Comparison of ENCODE assay signal across 8 cellular contexts in genomic region chr15:66789029-66790025, GRCh38.
DNase-seq lines count a peak whose midpoint lies in the region; ATAC-seq, FAIRE-seq and TF ChIP-seq lines count a peak whose summit lies in the region.

No MANE protein-coding gene starts in this region.

- ATAC-seq in HG02840 (IDR thresholded peaks at IDR 0.05; ENCODE audit: low FRiP score, unreplicated experiment) = no peak
- no peak for ATAC-seq in GM21529 (IDR thresholded peaks at IDR 0.05; ENCODE audit: unreplicated experiment)

- peak; percentile 65 for TF ChIP-seq CTCF in AG04449 (IDR thresholded peaks at IDR 0.05; ENCODE audit: insufficient read depth, low read length, missing control alignments)
- TF ChIP-seq CTCF in astrocyte of the cerebellum (IDR thresholded peaks at IDR 0.05; ENCODE audit: low read depth, low read length, missing control alignments) = peak; percentile 73
- TF ChIP-seq CTCF in kidney (IDR thresholded peaks at IDR 0.05; ENCODE audit: borderline replicate concordance, extremely low read depth, insufficient read depth) = peak; percentile 38

- DNase-seq in AG04449 (ENCODE audit: low read depth, low spot score) = no peak
- peak; percentile 42 for DNase-seq in HT1080 (ENCODE audit: low read depth)
- no peak for DNase-seq in astrocyte of the cerebellum (ENCODE audit: low read depth)
- peak; percentile 75 for DNase-seq in kidney
- no peak for DNase-seq in NCI-H748 treated with DMSO at 0.1 percent for 48 hours (lab: John Stamatoyannopoulos, UW)
- no peak for DNase-seq in GOT3 (lab: John Stamatoyannopoulos, UW)

- peaks cover 2 to 3% of the 10 kb centered on the region in 2 donors for H3K4me1 ChIP-seq in kidney (ENCODE audit: control insufficient read depth in 1 of 2, insufficient read depth in 1 of 2, low read depth in 1 of 2, low read length in 2 of 2)

- FAIRE-seq in kidney (lab: Jason Lieb, UNC) = no peak

- H3K9me3 ChIP-seq in kidney (ENCODE audit: control insufficient read depth in 1 of 2, low read length in 2 of 2) = no peaks in the 10 kb centered on the region

- in situ Hi-C loops in astrocyte of the cerebellum (cut with HindIII; ENCODE audit: low sequenced_read_pairs) = loop anchor here (5.0 kb wide), 2 partner anchors 58 to 67 kb away; no protein-coding TSS in a partner anchor

- no peak overlapping the region for H3K27ac ChIP-seq in kidney (ENCODE audit: low read depth in 2 of 2, low read length in 2 of 2)

- H3K36me3 ChIP-seq in kidney (ENCODE audit: control insufficient read depth in 1 of 2, insufficient read depth in 2 of 2, low read length in 2 of 2) = no peaks in the 10 kb centered on the region

- intact Hi-C loops in kidney (cut with DNase I) = loop anchor here (10.0 kb wide), 1 partner anchor 55 kb away; no protein-coding TSS in a partner anchor

- POLR2A ChIA-PET in AG04449 (lab: Yijun Ruan, JAX) = interaction anchor here (0.8 to 1.1 kb wide), 2 partner anchors 9 to 14 kb away, joined by 3 to 7 read pairs; no protein-coding TSS in a partner anchor

- CTCF ChIA-PET in AG04449 (lab: Yijun Ruan, JAX) = interaction anchor here (0.7 to 8.2 kb wide), 30 partner anchors 9 to 223 kb away, joined by 3 to 142 read pairs (median 4); partner anchors contain the start of gene LCTL

- H3K9ac ChIP-seq in kidney (ENCODE audit: low read length in 2 of 2) = no peak overlapping the region

- H3K4me3 ChIP-seq in AG04449 (ENCODE audit: low read depth, low read length) (no peak overlapping the region), astrocyte of the cerebellum (ENCODE audit: low read depth, low read length) (no peak overlapping the region), kidney (ENCODE audit: low read length in 2 of 2) (no peak overlapping the region)

Comparison
In these comparisons a context has a peak if more than half of its experiments do, and no peak if none do; other contexts are left out.
1. DNase-seq: peak in HT1080 (single experiment) and kidney (single experiment); none in AG04449 (single experiment), astrocyte of the cerebellum (single experiment), NCI-H748 treated with DMSO at 0.1 percent for 48 hours (single experiment) and GOT3 (single experiment).
2. Peak in every context shown above with its lines, with median percentiles within 50 percentile points of each other: CTCF ChIP-seq.